Comparison of ENCODE assay signal across 10 cellular contexts in the genomic region with DNA sequence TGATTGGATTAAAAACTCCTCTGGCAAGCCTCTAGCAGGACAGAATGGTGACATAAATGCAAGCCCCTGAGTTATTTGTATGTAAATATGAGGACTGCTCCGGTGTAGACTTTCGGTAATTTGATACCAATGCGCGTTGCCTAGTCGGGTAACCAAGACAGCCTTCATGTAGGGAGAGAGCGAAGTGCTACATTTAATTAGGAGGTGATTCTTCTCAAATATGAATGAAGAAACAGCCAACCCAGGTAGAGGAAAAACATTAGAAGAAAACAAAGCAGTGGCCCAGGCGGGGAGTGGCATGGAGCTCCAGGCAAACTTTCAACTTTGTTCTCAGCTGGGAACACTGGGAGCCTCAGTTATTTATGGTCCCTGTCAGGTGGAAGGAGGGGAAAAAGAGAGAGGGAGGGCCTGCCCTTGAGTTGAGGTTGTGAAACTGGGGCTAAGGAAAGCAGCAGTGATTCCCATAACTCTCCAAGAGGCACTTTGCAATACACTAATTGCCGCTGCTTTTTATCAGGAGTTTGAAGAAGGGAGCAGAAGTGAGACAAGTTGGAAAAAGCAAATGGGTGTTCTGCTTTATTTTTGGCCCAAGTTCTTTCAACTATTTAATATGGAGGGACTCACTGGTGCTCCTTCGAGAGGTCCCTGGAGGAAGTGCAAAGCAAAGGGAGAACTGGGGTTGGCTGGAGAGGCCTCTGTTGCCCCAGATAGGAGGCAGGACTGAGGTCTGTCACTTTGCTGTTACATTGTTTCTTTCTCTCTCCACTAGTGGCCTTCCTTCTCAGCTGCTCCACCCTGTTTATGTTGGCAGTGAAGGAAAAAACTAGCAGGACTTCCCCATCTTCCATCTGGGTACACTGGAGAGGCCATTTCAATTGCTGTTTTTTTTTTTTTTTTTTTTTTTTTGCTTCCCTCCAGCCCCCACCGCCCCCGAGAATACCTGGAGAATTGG.
DNase-seq lines count a peak whose midpoint lies in the region; ATAC-seq, FAIRE-seq and TF ChIP-seq lines count a peak whose summit lies in the region.
"Had no signal": no experiment of that assay in that cellular context is flagged by ENCODE, and none has a peak within 500 bp of the region (broad histone marks: within the 10 kb centered on the region; RNA-seq: fewer than 3 reads in every experiment).

No MANE protein-coding gene starts in this region.

- H3K4me2 ChIP-seq in GM23338, result peak overlapping the region; percentile 69

- H3K4me1 ChIP-seq in GM23338 (ENCODE audit: insufficient read depth) (peaks cover 18% of the 10 kb centered on the region), cardiac muscle cell (ENCODE audit: low read depth) (peaks cover 20% of the 10 kb centered on the region), rectal smooth muscle tissue (ENCODE audit: control insufficient read depth, insufficient read depth, low read length) (peaks cover 13% of the 10 kb centered on the region)

- intact Hi-C loops in activated naive CD4-positive, alpha-beta T cell treated with anti-CD3 and anti-CD28 coated beads for 36 hours (cut with micrococcal nuclease), result no loop called here

- no peaks in the 10 kb centered on the region for H4K20me1 ChIP-seq in GM23338 (replicated peaks; ENCODE audit: insufficient read depth)

- no peaks in the 10 kb centered on the region for H3K27me3 Mint-ChIP-seq in GM23338 (ENCODE audit: insufficient read depth, low read depth, poor library complexity)
- H3K27me3 Mint-ChIP-seq in activated naive CD4-positive, alpha-beta T cell treated with anti-CD3 and anti-CD28 coated beads for 36 hours (ENCODE audit: low read depth), result no peaks in the 10 kb centered on the region
- H3K27me3 Mint-ChIP-seq: activated CD8-positive, alpha-beta T cell treated with anti-CD3 and anti-CD28 coated beads for 36 hours had no signal

- H3K36me3 Mint-ChIP-seq in GM23338 (ENCODE audit: low read depth), result no peaks in the 10 kb centered on the region
- no peaks in the 10 kb centered on the region for H3K36me3 Mint-ChIP-seq in activated naive CD4-positive, alpha-beta T cell treated with anti-CD3 and anti-CD28 coated beads for 36 hours (ENCODE audit: low read depth)

- no peaks in the 10 kb centered on the region for H3K36me3 ChIP-seq in GM23338 (ENCODE audit: insufficient read depth)
- no peaks in the 10 kb centered on the region for H3K36me3 ChIP-seq in cardiac muscle cell
- no peaks in the 10 kb centered on the region for H3K36me3 ChIP-seq in rectal smooth muscle tissue (ENCODE audit: control insufficient read depth, insufficient read depth, low read length)
- H3K36me3 ChIP-seq: gastroesophageal sphincter had no signal

- H3K9me3 ChIP-seq in cardiac muscle cell (ENCODE audit: low read depth), result no peaks in the 10 kb centered on the region
- H3K9me3 ChIP-seq: gastroesophageal sphincter had no signal

- H3K4me3 ChIP-seq in GM23338 (peak overlapping the region; percentile 48), cardiac muscle cell (peak overlapping the region; percentile 63), rectal smooth muscle tissue (ENCODE audit: low read length) (peak overlapping the region; percentile 0)
- H3K4me3 ChIP-seq: gastroesophageal sphincter had no signal

- peaks cover 19% of the 10 kb centered on the region for H3K4me1 Mint-ChIP-seq in GM23338
- H3K4me1 Mint-ChIP-seq in activated naive CD4-positive, alpha-beta T cell treated with anti-CD3 and anti-CD28 coated beads for 36 hours (ENCODE audit: low read depth), result no peaks in the 10 kb centered on the region

- no peak for FAIRE-seq in RCC 7860 (lab: Jason Lieb, UNC)

- peak; percentile 95 for DNase-seq in GM23338 (ENCODE audit: low spot score)
- DNase-seq in NCI-H748 (lab: John Stamatoyannopoulos, UW; ENCODE audit: unreplicated experiment), result peak; percentile 89
- DNase-seq in cardiac muscle cell (ENCODE audit: low read depth in 1 of 2, low spot score in 1 of 2), result peak; percentile 56 to 90
- DNase-seq in HPDE6-E6E7 (ENCODE audit: extremely low spot score), result no peak
- no peak for DNase-seq in RCC 7860 (ENCODE audit: low spot score)
- no peak for DNase-seq in activated naive CD4-positive, alpha-beta T cell treated with anti-CD3 and anti-CD28 coated beads for 36 hours
- DNase-seq: activated CD8-positive, alpha-beta T cell treated with anti-CD3 and anti-CD28 coated beads for 36 hours had no signal

- CTCF ChIA-PET in activated naive CD4-positive, alpha-beta T cell treated with anti-CD3 and anti-CD28 coated beads for 36 hours (lab: Charles Lee), result no interaction called here

- no peaks in the 10 kb centered on the region for H3K9me2 ChIP-seq in GM23338 (ENCODE audit: insufficient read depth)

- no peak overlapping the region for H3K9ac ChIP-seq in rectal smooth muscle tissue (ENCODE audit: low read length)

- H3K27me3 ChIP-seq in GM23338 (ENCODE audit: insufficient read depth), result no peaks in the 10 kb centered on the region
- no peaks in the 10 kb centered on the region for H3K27me3 ChIP-seq in cardiac muscle cell
- H3K27me3 ChIP-seq in rectal smooth muscle tissue (ENCODE audit: control insufficient read depth, insufficient read depth, low read length), result no peaks in the 10 kb centered on the region
- H3K27me3 ChIP-seq: gastroesophageal sphincter had no signal

- peak; percentile 95 for ATAC-seq in GM23338
- ATAC-seq in HG03378 (IDR thresholded peaks at IDR 0.05; ENCODE audit: unreplicated experiment), result no peak
- ATAC-seq: activated CD8-positive, alpha-beta T cell treated with anti-CD3 and anti-CD28 coated beads for 36 hours; gastroesophageal sphincter had no signal

- H3K9me3 Mint-ChIP-seq in GM23338, result no peaks in the 10 kb centered on the region
- no peaks in the 10 kb centered on the region for H3K9me3 Mint-ChIP-seq in activated naive CD4-positive, alpha-beta T cell treated with anti-CD3 and anti-CD28 coated beads for 36 hours
- H3K9me3 Mint-ChIP-seq: activated CD8-positive, alpha-beta T cell treated with anti-CD3 and anti-CD28 coated beads for 36 hours had no signal

- TF ChIP-seq CTCF in GM23338 (conservative IDR thresholded peaks at IDR 0.05; ENCODE audit: low read depth in 2 of 2), result no peak
- TF ChIP-seq CTCF in cardiac muscle cell (IDR thresholded peaks at IDR 0.05; ENCODE audit: low read depth, low read length), result no peak

- H2AFZ ChIP-seq in GM23338, result no peak overlapping the region

- H3K4me3 Mint-ChIP-seq in GM23338, result no peak overlapping the region
- H3K4me3 Mint-ChIP-seq in activated naive CD4-positive, alpha-beta T cell treated with anti-CD3 and anti-CD28 coated beads for 36 hours, result no peak overlapping the region
- H3K4me3 Mint-ChIP-seq: activated CD8-positive, alpha-beta T cell treated with anti-CD3 and anti-CD28 coated beads for 36 hours had no signal

- H3F3A ChIP-seq in GM23338 (replicated peaks; ENCODE audit: low read depth), result no peaks in the 10 kb centered on the region

- peaks cover 18% of the 10 kb centered on the region for H3K79me2 ChIP-seq in GM23338 (replicated peaks; ENCODE audit: insufficient read depth)

- H3K27ac Mint-ChIP-seq in GM23338, result no peak overlapping the region
- H3K27ac Mint-ChIP-seq in activated naive CD4-positive, alpha-beta T cell treated with anti-CD3 and anti-CD28 coated beads for 36 hours, result no peak overlapping the region
- H3K27ac Mint-ChIP-seq: activated CD8-positive, alpha-beta T cell treated with anti-CD3 and anti-CD28 coated beads for 36 hours had no signal

- peak overlapping the region; percentile 94 for H3K27ac ChIP-seq in GM23338 (ENCODE audit: low read depth)
- peak overlapping the region; percentile 87 for H3K27ac ChIP-seq in cardiac muscle cell
- H3K27ac ChIP-seq in rectal smooth muscle tissue (ENCODE audit: low read depth, low read length), result peak overlapping the region; percentile 57
- H3K27ac ChIP-seq: gastroesophageal sphincter had no signal

TF ChIP-seq in GM23338, 12 proteins besides CTCF, POLR2A, EP300 and RAD21 (continues in another document):
- TF ChIP-seq, protein P1, sequence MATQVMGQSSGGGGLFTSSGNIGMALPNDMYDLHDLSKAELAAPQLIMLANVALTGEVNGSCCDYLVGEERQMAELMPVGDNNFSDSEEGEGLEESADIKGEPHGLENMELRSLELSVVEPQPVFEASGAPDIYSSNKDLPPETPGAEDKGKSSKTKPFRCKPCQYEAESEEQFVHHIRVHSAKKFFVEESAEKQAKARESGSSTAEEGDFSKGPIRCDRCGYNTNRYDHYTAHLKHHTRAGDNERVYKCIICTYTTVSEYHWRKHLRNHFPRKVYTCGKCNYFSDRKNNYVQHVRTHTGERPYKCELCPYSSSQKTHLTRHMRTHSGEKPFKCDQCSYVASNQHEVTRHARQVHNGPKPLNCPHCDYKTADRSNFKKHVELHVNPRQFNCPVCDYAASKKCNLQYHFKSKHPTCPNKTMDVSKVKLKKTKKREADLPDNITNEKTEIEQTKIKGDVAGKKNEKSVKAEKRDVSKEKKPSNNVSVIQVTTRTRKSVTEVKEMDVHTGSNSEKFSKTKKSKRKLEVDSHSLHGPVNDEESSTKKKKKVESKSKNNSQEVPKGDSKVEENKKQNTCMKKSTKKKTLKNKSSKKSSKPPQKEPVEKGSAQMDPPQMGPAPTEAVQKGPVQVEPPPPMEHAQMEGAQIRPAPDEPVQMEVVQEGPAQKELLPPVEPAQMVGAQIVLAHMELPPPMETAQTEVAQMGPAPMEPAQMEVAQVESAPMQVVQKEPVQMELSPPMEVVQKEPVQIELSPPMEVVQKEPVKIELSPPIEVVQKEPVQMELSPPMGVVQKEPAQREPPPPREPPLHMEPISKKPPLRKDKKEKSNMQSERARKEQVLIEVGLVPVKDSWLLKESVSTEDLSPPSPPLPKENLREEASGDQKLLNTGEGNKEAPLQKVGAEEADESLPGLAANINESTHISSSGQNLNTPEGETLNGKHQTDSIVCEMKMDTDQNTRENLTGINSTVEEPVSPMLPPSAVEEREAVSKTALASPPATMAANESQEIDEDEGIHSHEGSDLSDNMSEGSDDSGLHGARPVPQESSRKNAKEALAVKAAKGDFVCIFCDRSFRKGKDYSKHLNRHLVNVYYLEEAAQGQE (IDR thresholded peaks at IDR 0.05; ENCODE audit: unreplicated experiment), result no peak
- TF ChIP-seq JUNB (IDR thresholded peaks at IDR 0.05; ENCODE audit: unreplicated experiment) (no peak), ZNF331 (CRISPR knock-in tag; IDR thresholded peaks at IDR 0.05; ENCODE audit: low read depth) (no peak), STAT1 (IDR thresholded peaks at IDR 0.05; ENCODE audit: unreplicated experiment) (no peak), EZH2phosphoT487 (IDR thresholded peaks at IDR 0.05; ENCODE audit: unreplicated experiment) (no peak), EZH2 (IDR thresholded peaks at IDR 0.05; ENCODE audit: low read depth, unreplicated experiment) (no peak)
- TF ChIP-seq, protein P2, sequence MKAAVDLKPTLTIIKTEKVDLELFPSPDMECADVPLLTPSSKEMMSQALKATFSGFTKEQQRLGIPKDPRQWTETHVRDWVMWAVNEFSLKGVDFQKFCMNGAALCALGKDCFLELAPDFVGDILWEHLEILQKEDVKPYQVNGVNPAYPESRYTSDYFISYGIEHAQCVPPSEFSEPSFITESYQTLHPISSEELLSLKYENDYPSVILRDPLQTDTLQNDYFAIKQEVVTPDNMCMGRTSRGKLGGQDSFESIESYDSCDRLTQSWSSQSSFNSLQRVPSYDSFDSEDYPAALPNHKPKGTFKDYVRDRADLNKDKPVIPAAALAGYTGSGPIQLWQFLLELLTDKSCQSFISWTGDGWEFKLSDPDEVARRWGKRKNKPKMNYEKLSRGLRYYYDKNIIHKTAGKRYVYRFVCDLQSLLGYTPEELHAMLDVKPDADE (IDR thresholded peaks at IDR 0.05), result no peak

Comparison
In these comparisons a context has a peak if more than half of its experiments do, and no peak if none do; other contexts are left out.
1. DNase-seq: peak in GM23338 (single experiment), NCI-H748 (single experiment) and cardiac muscle cell (2 of 2); none in HPDE6-E6E7 (single experiment), RCC 7860 (single experiment) and activated naive CD4-positive, alpha-beta T cell treated with anti-CD3 and anti-CD28 coated beads for 36 hours (single experiment).
2. H3K4me3 ChIP-seq: peak in every context shown above with its lines; median percentile 63 in cardiac muscle cell; 48 in GM23338; 0 in rectal smooth muscle tissue.
3. Peak in every context shown above with its lines, with median percentiles within 50 percentile points of each other: H3K27ac ChIP-seq.